In the genomic region with DNA sequence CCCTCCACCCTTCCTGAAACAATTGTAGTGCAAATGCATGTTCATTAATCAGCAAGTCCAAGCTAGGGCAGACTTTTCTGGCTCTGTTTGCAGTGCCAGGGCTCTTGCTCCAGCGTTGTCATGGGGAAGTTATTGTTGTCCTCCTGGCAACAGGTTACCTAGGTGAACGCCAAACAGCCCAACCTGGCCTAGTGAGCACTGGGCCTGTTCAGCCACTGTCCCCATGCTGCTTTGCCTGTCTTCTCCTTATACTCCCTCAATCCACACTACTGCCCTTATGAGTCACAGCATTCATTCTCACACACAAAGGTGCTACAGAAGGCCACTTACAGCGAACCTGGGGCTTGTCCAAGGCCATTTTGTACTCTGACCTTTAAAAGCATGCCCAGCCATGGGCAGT, we compare ENCODE assay signal across 9 cellular contexts. TPM values are rescaled to one million over a fixed set of nuclear protein-coding genes. Genes with fewer than 3 reads are reported as not detected.
A peak's percentile ranks its signal among the peaks of the same experiment; 100 is the strongest.
DNase-seq lines count a peak whose midpoint lies in the region; ATAC-seq and TF ChIP-seq lines count a peak whose summit lies in the region.
"Had no signal": no experiment of that assay in that cellular context is flagged by ENCODE, and none has a peak within 500 bp of the region (broad histone marks: within the 10 kb centered on the region; RNA-seq: fewer than 3 reads in every experiment).

No MANE protein-coding gene starts in this region.

- no peak for ATAC-seq in HG03571 (IDR thresholded peaks at IDR 0.05; ENCODE audit: unreplicated experiment)

- H3K9me3 ChIP-seq in esophagus squamous epithelium (no peaks in the 10 kb centered on the region), neural progenitor cell (ENCODE audit: low read depth) (no peaks in the 10 kb centered on the region)
- H3K9me3 ChIP-seq: ovary had no signal

- H3K4me3 Mint-ChIP-seq in neural progenitor cell, result no peak overlapping the region
- no peak overlapping the region for H3K4me3 Mint-ChIP-seq in activated naive CD4-positive, alpha-beta T cell treated with anti-CD3 and anti-CD28 coated beads, Interleukin-2, amount 10 ng/mL, durations not matched to agents 7 days and 5 days

- DNase-seq in Daoy (ENCODE audit: low read depth), result peak; percentile 42
- peak; percentile 93 for DNase-seq in NCI-H774 (lab: John Stamatoyannopoulos, UW)
- DNase-seq in esophagus squamous epithelium (lab: John Stamatoyannopoulos, UW), result no peak
- DNase-seq in neural progenitor cell (ENCODE audit: low spot score), result no peak
- no peak for DNase-seq in activated naive CD4-positive, alpha-beta T cell treated with anti-CD3 and anti-CD28 coated beads, Interleukin-2, amount 10 ng/mL, durations not matched to agents 7 days and 5 days
- DNase-seq in stimulated activated CD4-positive, alpha-beta T cell treated with anti-CD3 and anti-CD28 coated beads, Interleukin-12 subunit alpha, Interleukin-12 subunit beta, amount 100 ng/mL, for 4 hours, result no peak
- DNase-seq in lower leg skin (ENCODE audit: low spot score in 2 of 2), result no peak

- H3K4me1 ChIP-seq in esophagus squamous epithelium, result peaks cover 6 to 31% (median 10%) of the 10 kb centered on the region in 3 donors
- no peaks in the 10 kb centered on the region for H3K4me1 ChIP-seq in neural progenitor cell

- peaks cover 10% of the 10 kb centered on the region for H3K27me3 Mint-ChIP-seq in neural progenitor cell (ENCODE audit: insufficient read depth, low read depth)
- H3K27me3 Mint-ChIP-seq in activated naive CD4-positive, alpha-beta T cell treated with anti-CD3 and anti-CD28 coated beads, Interleukin-2, amount 10 ng/mL, durations not matched to agents 7 days and 5 days, result peaks cover 9% of the 10 kb centered on the region

- H3K36me3 ChIP-seq in esophagus squamous epithelium (no peaks in the 10 kb centered on the region), neural progenitor cell (no peaks in the 10 kb centered on the region)
- H3K36me3 ChIP-seq: ovary had no signal

- CTCF ChIA-PET in activated naive CD4-positive, alpha-beta T cell treated with anti-CD3 and anti-CD28 coated beads, Interleukin-2, amount 10 ng/mL, durations not matched to agents 7 days and 5 days (lab: Charles Lee), result interaction anchor here (0.7 to 4.1 kb wide), 3 partner anchors 15 to 33 kb away, joined by 4 to 21 read pairs (median 5); no protein-coding TSS in a partner anchor

- H3K36me3 Mint-ChIP-seq in neural progenitor cell, result no peaks in the 10 kb centered on the region
- H3K36me3 Mint-ChIP-seq in activated naive CD4-positive, alpha-beta T cell treated with anti-CD3 and anti-CD28 coated beads, Interleukin-2, amount 10 ng/mL, durations not matched to agents 7 days and 5 days, result no peaks in the 10 kb centered on the region

- no peaks in the 10 kb centered on the region for H4K20me1 ChIP-seq in neural progenitor cell (ENCODE audit: low read depth)

- H3K4me1 Mint-ChIP-seq in neural progenitor cell, result peaks cover 19% of the 10 kb centered on the region
- peaks cover 2% of the 10 kb centered on the region for H3K4me1 Mint-ChIP-seq in activated naive CD4-positive, alpha-beta T cell treated with anti-CD3 and anti-CD28 coated beads, Interleukin-2, amount 10 ng/mL, durations not matched to agents 7 days and 5 days

- TF ChIP-seq CTCF in esophagus squamous epithelium (IDR thresholded peaks at IDR 0.05) (no peak), neural progenitor cell (IDR thresholded peaks at IDR 0.05) (no peak), lower leg skin (IDR thresholded peaks at IDR 0.05) (no peak)

- H3K9ac ChIP-seq in neural progenitor cell, result no peak overlapping the region

- H3K27ac Mint-ChIP-seq in neural progenitor cell, result peak overlapping the region; percentile 98
- H3K27ac Mint-ChIP-seq in activated naive CD4-positive, alpha-beta T cell treated with anti-CD3 and anti-CD28 coated beads, Interleukin-2, amount 10 ng/mL, durations not matched to agents 7 days and 5 days, result no peak overlapping the region

- 16 to 29% methylated on average over 2 to 3 of the region's 3 CpGs for WGBS in esophagus squamous epithelium, 2 donors
- 22 to 57% methylated on average over 3 of the region's 3 CpGs for WGBS in lower leg skin, 2 donors

- peaks cover 2% of the 10 kb centered on the region for H3K9me3 Mint-ChIP-seq in neural progenitor cell
- H3K9me3 Mint-ChIP-seq in activated naive CD4-positive, alpha-beta T cell treated with anti-CD3 and anti-CD28 coated beads, Interleukin-2, amount 10 ng/mL, durations not matched to agents 7 days and 5 days, result peaks cover 1% of the 10 kb centered on the region

- H3K4me3 ChIP-seq in esophagus squamous epithelium (no peak overlapping the region), neural progenitor cell (no peak overlapping the region), lower leg skin (ENCODE audit: low read depth, poor library complexity, severe bottlenecking) (no peak overlapping the region)
- H3K4me3 ChIP-seq: ovary had no signal

- H3K79me2 ChIP-seq in neural progenitor cell (ENCODE audit: low read depth), result no peaks in the 10 kb centered on the region

- no peaks in the 10 kb centered on the region for H3K27me3 ChIP-seq in esophagus squamous epithelium
- no peaks in the 10 kb centered on the region for H3K27me3 ChIP-seq in neural progenitor cell
- H3K27me3 ChIP-seq: ovary had no signal

- H2AFZ ChIP-seq in neural progenitor cell (replicated peaks), result no peak overlapping the region

- H3K4me2 ChIP-seq in neural progenitor cell, result no peak overlapping the region

- H3K27ac ChIP-seq in esophagus squamous epithelium, result peak overlapping the region in 3 of 4 donors; percentile 30 to 66 (median 61)
- no peak overlapping the region for H3K27ac ChIP-seq in neural progenitor cell
- H3K27ac ChIP-seq: ovary had no signal

- TF ChIP-seq POLR2A in esophagus squamous epithelium (IDR thresholded peaks at IDR 0.05), result no peak
- no peak for TF ChIP-seq POLR2A in lower leg skin (IDR thresholded peaks at IDR 0.05)

- intact Hi-C loops in esophagus squamous epithelium (cut with DNase I), result no loop called here
- intact Hi-C loops in lower leg skin (cut with DNase I; ENCODE audit: low total_unique reads), result no loop called here

- H3F3A ChIP-seq in neural progenitor cell (ENCODE audit: low read depth), result no peaks in the 10 kb centered on the region

RNA-seq across cellular contexts. Expression of gene GLIS3, which starts 34.6 kb away (rescaled TPM):
- total RNA-seq in Daoy (2014; rRNA removed; shearing (Covaris generic)), result 28.0 and 35.3 TPM in 2 replicates
- 10 to 100 TPM in 1 of 4 donors, 1 to 10 TPM in 1, under 1 TPM in 1, not detected in 1; 0.88 to 10.9 (median 1.4) TPM for total RNA-seq in esophagus squamous epithelium
- 38.1 and 48.1 TPM in 2 replicates for total RNA-seq in neural progenitor cell (ENCODE audit: low replicate concordance)
- 1 to 10 TPM; 1.8 to 3.1 (median 2.6) TPM for total RNA-seq in lower leg skin

Comparison
In these comparisons a context has a peak if more than half of its experiments do, and no peak if none do; other contexts are left out.
1. DNase-seq: peak in Daoy (single experiment) and NCI-H774 (single experiment); none in esophagus squamous epithelium (single experiment), neural progenitor cell (single experiment), activated naive CD4-positive, alpha-beta T cell treated with anti-CD3 and anti-CD28 coated beads, Interleukin-2, amount 10 ng/mL, durations not matched to agents 7 days and 5 days (single experiment), stimulated activated CD4-positive, alpha-beta T cell treated with anti-CD3 and anti-CD28 coated beads, Interleukin-12 subunit alpha, Interleukin-12 subunit beta, amount 100 ng/mL, for 4 hours (single experiment) and lower leg skin (0 of 2).